Comparison of ENCODE assay signal across 1 cellular context in the genomic region with DNA sequence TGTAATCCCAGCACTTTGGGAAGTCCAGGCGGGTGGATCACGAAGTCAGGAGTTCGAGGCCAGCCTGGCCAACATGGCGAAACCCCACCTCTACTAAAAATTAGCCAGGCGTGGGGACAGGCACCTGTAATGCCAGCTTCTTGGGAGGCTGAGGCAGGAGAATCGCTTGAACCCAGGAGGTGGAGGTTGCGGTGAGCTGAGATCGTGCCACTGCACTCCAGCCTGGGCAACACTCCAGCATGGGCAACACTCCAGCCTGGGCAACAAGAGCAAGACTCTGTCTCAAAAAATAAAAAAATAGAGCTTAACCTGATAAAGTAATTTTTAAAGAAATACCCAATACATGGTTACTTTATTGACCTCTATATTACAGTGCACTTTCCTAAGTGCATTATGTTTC. TPM values are rescaled to one million over a fixed set of nuclear protein-coding genes. Genes with fewer than 3 reads are reported as not detected.
"Had no signal": no experiment of that assay in that cellular context is flagged by ENCODE, and none has a peak within 500 bp of the region (broad histone marks: within the 10 kb centered on the region; RNA-seq: fewer than 3 reads in every experiment).

No MANE protein-coding gene starts in this region.

RNA-seq across cellular contexts. Expression of a gene that starts 19.9 kb away (rescaled TPM):
- total RNA-seq: OCI-LY7 had no signal
